In the genomic region with DNA sequence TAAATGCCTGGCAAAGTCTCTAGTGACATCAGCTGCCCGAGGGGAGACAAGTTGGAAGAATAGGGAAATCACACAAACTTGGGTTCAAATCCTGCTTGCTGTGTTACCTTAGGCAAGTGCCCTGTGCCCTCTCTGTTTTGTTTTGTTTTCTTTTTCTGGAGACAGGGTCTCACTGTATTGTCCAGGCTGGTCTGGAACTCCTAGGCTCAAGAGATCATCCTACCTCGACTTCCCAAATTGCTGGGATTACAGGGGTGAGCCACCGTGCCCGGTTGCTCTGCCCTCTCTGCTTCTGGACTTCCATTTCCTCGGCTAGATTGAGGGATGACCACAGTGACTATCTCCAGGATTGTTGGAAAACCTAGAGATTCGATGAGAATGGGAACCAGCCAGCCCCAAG, we compare ENCODE assay signal across 26 cellular contexts.
"Had no signal": no experiment of that assay in that cellular context is flagged by ENCODE, and none has a peak within 500 bp of the region (broad histone marks: within the 10 kb centered on the region; RNA-seq: fewer than 3 reads in every experiment).

No MANE protein-coding gene starts in this region.

- H3K4me2 ChIP-seq: hepatocyte had no signal

- H3K9me3 Mint-ChIP-seq: activated B cell treated with CpG ODN at 0.5 μM for 24 hours; activated CD8-positive, alpha-beta T cell treated with anti-CD3 and anti-CD28 coated beads for 36 hours; activated naive CD4-positive, alpha-beta T cell treated with anti-CD3 and anti-CD28 coated beads, Interleukin-2, amount 50 U/mL, for 24 hours; activated naive CD8-positive, alpha-beta T cell treated with anti-CD3 and anti-CD28 coated beads, Interleukin-2, amount 50 U/mL, for 24 hours; activated T-cell treated with anti-CD3 and anti-CD28 coated beads, Interleukin-2, amount 50 U/mL, for 4 hours; activated T-helper 17 cell treated with anti-CD3 and anti-CD28 coated beads, Interleukin-2, amount 50 U/mL, for 72 hours; naive thymus-derived CD4-positive, alpha-beta T cell; neural crest cell; stimulated activated effector memory CD8-positive, alpha-beta T cell treated with anti-CD3 and anti-CD28 coated beads, Interleukin-12 subunit alpha, Interleukin-12 subunit beta, amount 100 ng/mL, for 72 hours had no signal

- H3K27me3 Mint-ChIP-seq: activated B cell treated with CpG ODN at 0.5 μM for 24 hours; activated CD8-positive, alpha-beta T cell treated with anti-CD3 and anti-CD28 coated beads for 36 hours; activated naive CD4-positive, alpha-beta T cell treated with anti-CD3 and anti-CD28 coated beads, Interleukin-2, amount 50 U/mL, for 24 hours; activated T-helper 17 cell treated with anti-CD3 and anti-CD28 coated beads, Interleukin-2, amount 50 U/mL, for 72 hours; naive thymus-derived CD4-positive, alpha-beta T cell had no signal

- H3K36me3 ChIP-seq: gastroesophageal sphincter, ovary, suprapubic skin, tibial artery had no signal

- H3K4me3 Mint-ChIP-seq: activated B cell treated with CpG ODN at 0.5 μM for 24 hours; activated CD8-positive, alpha-beta T cell treated with anti-CD3 and anti-CD28 coated beads for 36 hours; activated naive CD4-positive, alpha-beta T cell treated with anti-CD3 and anti-CD28 coated beads, Interleukin-2, amount 50 U/mL, for 24 hours; activated naive CD8-positive, alpha-beta T cell treated with anti-CD3 and anti-CD28 coated beads, Interleukin-2, amount 50 U/mL, for 24 hours; activated T-cell treated with anti-CD3 and anti-CD28 coated beads, Interleukin-2, amount 50 U/mL, for 4 hours; activated T-helper 17 cell treated with anti-CD3 and anti-CD28 coated beads, Interleukin-2, amount 50 U/mL, for 72 hours; naive thymus-derived CD4-positive, alpha-beta T cell; neural crest cell; stimulated activated effector memory CD8-positive, alpha-beta T cell treated with anti-CD3 and anti-CD28 coated beads, Interleukin-12 subunit alpha, Interleukin-12 subunit beta, amount 100 ng/mL, for 72 hours had no signal

- H3K79me2 ChIP-seq: hepatocyte had no signal

- H3K27ac Mint-ChIP-seq: activated B cell treated with CpG ODN at 0.5 μM for 24 hours; activated CD8-positive, alpha-beta T cell treated with anti-CD3 and anti-CD28 coated beads for 36 hours; activated naive CD4-positive, alpha-beta T cell treated with anti-CD3 and anti-CD28 coated beads, Interleukin-2, amount 50 U/mL, for 24 hours; activated naive CD8-positive, alpha-beta T cell treated with anti-CD3 and anti-CD28 coated beads, Interleukin-2, amount 50 U/mL, for 24 hours; activated T-helper 17 cell treated with anti-CD3 and anti-CD28 coated beads, Interleukin-2, amount 50 U/mL, for 72 hours; naive thymus-derived CD4-positive, alpha-beta T cell; progenitor cell of endocrine pancreas; stimulated activated effector memory CD8-positive, alpha-beta T cell treated with anti-CD3 and anti-CD28 coated beads, Interleukin-12 subunit alpha, Interleukin-12 subunit beta, amount 100 ng/mL, for 72 hours had no signal

- H3K27me3 ChIP-seq: gastroesophageal sphincter, hepatocyte, ovary, suprapubic skin, tibial artery had no signal

- H2AFZ ChIP-seq: hepatocyte had no signal

- H3K4me1 Mint-ChIP-seq: activated naive CD4-positive, alpha-beta T cell treated with anti-CD3 and anti-CD28 coated beads, Interleukin-2, amount 50 U/mL, for 24 hours; activated T-helper 17 cell treated with anti-CD3 and anti-CD28 coated beads, Interleukin-2, amount 50 U/mL, for 72 hours had no signal

- H3K27ac ChIP-seq: gastroesophageal sphincter, hepatocyte, ovary, skin epidermis, suprapubic skin, tibial artery had no signal

- H3K4me3 ChIP-seq: gastroesophageal sphincter, hepatocyte, ovary, skin epidermis, suprapubic skin, tibial artery had no signal

- H3K36me3 Mint-ChIP-seq: activated naive CD4-positive, alpha-beta T cell treated with anti-CD3 and anti-CD28 coated beads, Interleukin-2, amount 50 U/mL, for 24 hours; naive thymus-derived CD4-positive, alpha-beta T cell; stimulated activated effector memory CD8-positive, alpha-beta T cell treated with anti-CD3 and anti-CD28 coated beads, Interleukin-12 subunit alpha, Interleukin-12 subunit beta, amount 100 ng/mL, for 72 hours had no signal

- FAIRE-seq: kidney had no signal

- H3K9me3 ChIP-seq: gastroesophageal sphincter, ovary, suprapubic skin, tibial artery had no signal

- DNase-seq: activated B cell treated with CpG ODN at 0.5 μM for 24 hours; activated CD4-positive, alpha-beta T cell treated with anti-CD3 and anti-CD28 coated beads, Interleukin-2, amount 50 U/mL, for 1 hour; activated CD8-positive, alpha-beta T cell treated with anti-CD3 and anti-CD28 coated beads for 36 hours; activated naive CD8-positive, alpha-beta T cell treated with anti-CD3 and anti-CD28 coated beads, Interleukin-2, amount 50 U/mL, for 24 hours; activated T-cell treated with anti-CD3 and anti-CD28 coated beads, Interleukin-2, amount 50 U/mL, for 4 hours; amygdala; caudate nucleus; cortex of kidney; kidney; left colon; midbrain; naive thymus-derived CD4-positive, alpha-beta T cell; ovary; stimulated activated CD4-positive, alpha-beta T cell treated with anti-CD3 and anti-CD28 coated beads, Interleukin-12 subunit alpha, Interleukin-12 subunit beta, amount 100 ng/mL, for 4 hours; stimulated activated CD4-positive, alpha-beta T cell treated with anti-CD3 and anti-CD28 coated beads, Interleukin-4, amount 100 ng/mL, for 24 hours; T-helper 2 cell; tibial artery had no signal
